Comparison of ENCODE assay signal across 22 cellular contexts in the genomic region with DNA sequence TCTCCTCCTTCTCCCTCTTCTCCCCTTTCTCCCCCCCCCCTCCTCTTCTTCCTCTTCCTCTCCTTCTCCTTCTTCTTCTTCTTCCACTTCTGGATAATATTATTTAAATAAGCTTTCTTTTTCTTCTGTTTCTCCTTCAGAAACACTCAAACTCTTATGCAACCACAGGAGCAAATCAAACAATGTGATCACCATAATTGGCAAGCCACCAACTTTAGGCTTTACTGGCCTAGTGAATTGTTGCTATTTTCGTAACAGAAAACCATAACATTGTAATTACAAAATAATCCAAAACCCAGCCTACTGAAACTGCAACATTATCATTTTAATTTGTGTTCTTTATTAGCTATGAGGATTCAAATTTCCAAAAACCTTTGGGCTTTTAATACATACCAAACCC. TPM values are rescaled to one million over a fixed set of nuclear protein-coding genes. Genes with fewer than 3 reads are reported as not detected.
DNase-seq lines count a peak whose midpoint lies in the region; ATAC-seq and TF ChIP-seq lines count a peak whose summit lies in the region.
"Had no signal": no experiment of that assay in that cellular context is flagged by ENCODE, and none has a peak within 500 bp of the region (broad histone marks: within the 10 kb centered on the region; RNA-seq: fewer than 3 reads in every experiment).

No MANE protein-coding gene starts in this region.

- DNase-seq in NCI-H345 (lab: John Stamatoyannopoulos, UW) (peak; percentile 47), NCI-H345 treated with DMSO at 0.1 percent for 48 hours (lab: John Stamatoyannopoulos, UW; ENCODE audit: unreplicated experiment) (no peak), mammary epithelial cell (peak; percentile 34), hepatic stellate cell (ENCODE audit: low spot score) (peak; percentile 0), thyroid gland (peak; percentile 4 to 7), Right ventricle myocardium superior (no peak)
- DNase-seq in activated naive CD4-positive, alpha-beta T cell (lab: John Stamatoyannopoulos, UW): no peak
- no peak for DNase-seq in stimulated activated CD4-positive, alpha-beta T cell treated with anti-CD3 and anti-CD28 coated beads, Interleukin-12 subunit alpha, Interleukin-12 subunit beta, amount 100 ng/mL, for 4 hours
- DNase-seq: activated B cell treated with CpG ODN at 0.5 μM for 24 hours; activated naive CD4-positive, alpha-beta T cell treated with Interleukin-2 at 50 U/mL for 16 hours; CD4-positive, alpha-beta memory T cell; heart left ventricle; NCI-H1694 treated with DMSO at 0.1 percent for 48 hours; NCI-H748 treated with DMSO at 0.1 percent for 48 hours; posterior cingulate gyrus; RPMI8226; T-helper 1 cell had no signal

- TF ChIP-seq POLR2A in thyroid gland (IDR thresholded peaks at IDR 0.05): no peak

- H3K9me3 ChIP-seq in mammary epithelial cell (replicated peaks; ENCODE audit: insufficient read depth, low read length) (no peaks in the 10 kb centered on the region), thyroid gland (no peaks in the 10 kb centered on the region)

- H3K4me3 ChIP-seq in mammary epithelial cell (replicated peaks in 1 of 3; ENCODE audit: insufficient read depth in 1 of 3, low read depth in 2 of 3, low read length in 3 of 3) (no peak overlapping the region), thyroid gland (replicated peaks in 1 of 3) (no peak overlapping the region)
- H3K4me3 ChIP-seq: GM12878, heart left ventricle had no signal

- H3K9ac ChIP-seq in mammary epithelial cell (ENCODE audit: insufficient read depth, low read length): no peak overlapping the region
- H3K9ac ChIP-seq: KMS-11 had no signal

- H3K36me3 ChIP-seq in mammary epithelial cell (ENCODE audit: insufficient read depth, low read length) (no peaks in the 10 kb centered on the region), thyroid gland (no peaks in the 10 kb centered on the region)
- H3K36me3 ChIP-seq: heart left ventricle had no signal

- TF ChIP-seq CTCF in mammary epithelial cell (conservative IDR thresholded peaks at IDR 0.05 in 1 of 2, IDR thresholded peaks at IDR 0.05 in 1 of 2; ENCODE audit: extremely low read depth in 1 of 2, insufficient read depth in 1 of 2, low read depth in 1 of 2, low read length in 2 of 2) (no peak), thyroid gland (IDR thresholded peaks at IDR 0.05) (no peak)

- H3K27me3 ChIP-seq in mammary epithelial cell (ENCODE audit: insufficient read depth, low read length) (peaks cover 2% of the 10 kb centered on the region), thyroid gland (no peaks in the 10 kb centered on the region)
- H3K27me3 ChIP-seq: heart left ventricle had no signal

- intact Hi-C loops in mammary epithelial cell (cut with micrococcal nuclease): no loop called here
- intact Hi-C loops in thyroid gland (cut with DNase I): no loop called here
- intact Hi-C loops in Right ventricle myocardium superior (cut with DNase I): no loop called here

- dilution Hi-C loops in mammary epithelial cell (cut with HindIII; ENCODE audit: low sequenced_read_pairs): no loop called here

- no peak for ATAC-seq in Right ventricle myocardium superior (ENCODE audit: poor library complexity)
- ATAC-seq: GM12878, HCT116, heart left ventricle had no signal

- 22% methylated on average over 1 of the region's 1 CpG for WGBS in mammary epithelial cell (ENCODE audit: low coverage, missing lambda C conversion rate)
- 12 to 13% methylated on average over 1 of the region's 1 CpG for WGBS in thyroid gland, 2 donors

- in situ Hi-C loops in mammary epithelial cell (cut with MboI; ENCODE audit: low sequenced_read_pairs in 2 of 2): no loop called here

- H2AFZ ChIP-seq in mammary epithelial cell (ENCODE audit: low read depth, low read length): no peak overlapping the region

- BruUV-seq in mammary epithelial cell (replicated peaks; lab: Mats Ljungman, UMichigan): no TSS peak

- H4K20me1 ChIP-seq in mammary epithelial cell (ENCODE audit: insufficient read depth, low read length): no peaks in the 10 kb centered on the region

- H3K79me2 ChIP-seq in mammary epithelial cell (ENCODE audit: insufficient read depth, low read length): no peaks in the 10 kb centered on the region

- no peak overlapping the region for H3K4me2 ChIP-seq in mammary epithelial cell (ENCODE audit: insufficient read depth, low read depth, low read length)
- H3K4me2 ChIP-seq: KMS-11 had no signal

- no peak overlapping the region for H3K27ac ChIP-seq in mammary epithelial cell (ENCODE audit: insufficient read depth, low read depth, low read length)
- H3K27ac ChIP-seq in thyroid gland: peak overlapping the region in 1 of 3 donors; percentile 24
- H3K27ac ChIP-seq: heart left ventricle, KMS-11 had no signal

- CTCF ChIA-PET in mammary epithelial cell (lab: Charles Lee; ENCODE audit: low non-redundant PET): no interaction called here

- peaks cover 9% of the 10 kb centered on the region for H3K4me1 ChIP-seq in mammary epithelial cell (ENCODE audit: insufficient read depth, low read length)
- H3K4me1 ChIP-seq in thyroid gland: peaks cover 6 to 10% of the 10 kb centered on the region in 2 donors
- H3K4me1 ChIP-seq: heart left ventricle had no signal

RNA-seq across cellular contexts. Expression of gene DCAF8L1, which starts 14.3 kb away (rescaled TPM):
- total RNA-seq in mammary epithelial cell: not detected
- polyA plus RNA-seq in mammary epithelial cell: not detected
- not detected for polyA minus RNA-seq in mammary epithelial cell
- not detected for total RNA-seq in thyroid gland
- not detected for total RNA-seq in Right ventricle myocardium superior
- total RNA-seq: activated B cell treated with CpG ODN at 0.5 μM for 24 hours; cardiac septum; CD4-positive, alpha-beta memory T cell; GM12878; heart left ventricle; temporal lobe had no signal
- polyA plus RNA-seq: CD4-positive, alpha-beta memory T cell; heart left ventricle had no signal

Comparison
In these comparisons a context has a peak if more than half of its experiments do, and no peak if none do; other contexts are left out.
1. DNase-seq: peak in NCI-H345 (single experiment), mammary epithelial cell (single experiment), hepatic stellate cell (single experiment) and thyroid gland (2 of 2); none in NCI-H345 treated with DMSO at 0.1 percent for 48 hours (single experiment), activated naive CD4-positive, alpha-beta T cell (0 of 4), stimulated activated CD4-positive, alpha-beta T cell treated with anti-CD3 and anti-CD28 coated beads, Interleukin-12 subunit alpha, Interleukin-12 subunit beta, amount 100 ng/mL, for 4 hours (single experiment) and Right ventricle myocardium superior (single experiment).